In genomic region chr14:30132201-30132600, GRCh38 we compare ENCODE assay signal across 27 cellular contexts.
"Had no signal": no experiment of that assay in that cellular context is flagged by ENCODE, and none has a peak within 500 bp of the region (broad histone marks: within the 10 kb centered on the region; RNA-seq: fewer than 3 reads in every experiment).

No MANE protein-coding gene starts in this region.

- DNase-seq: dermis blood vessel endothelial cell; effector memory CD4-positive, alpha-beta T cell; foreskin keratinocyte; heart left ventricle; kidney glomerular epithelial cell; mesenchymal stem cell; mucosa of descending colon; naive thymus-derived CD4-positive, alpha-beta T cell; right cardiac atrium; sigmoid colon; spleen; stimulated activated CD4-positive, alpha-beta T cell treated with anti-CD3 and anti-CD28 coated beads, Interleukin-2, amount 100 ng/mL, for 48 hours; stimulated activated naive B cell treated with anti-CD40 and anti-IgM and Interleukin-4, amounts not matched to agents 10 μg/mL and 1 μg/mL and 100 μg/mL, for 72 hours; upper lobe of left lung had no signal

- FAIRE-seq: endothelial cell of umbilical vein, urothelium cell line had no signal

- H3K4me3 Mint-ChIP-seq: mesothelial cell of epicardium; naive thymus-derived CD4-positive, alpha-beta T cell; nephron; neural progenitor cell; stimulated activated naive B cell treated with anti-CD40 and anti-IgM and Interleukin-4, amounts not matched to agents 10 μg/mL and 1 μg/mL and 100 μg/mL, for 72 hours; stimulated activated naive CD8-positive, alpha-beta T cell treated with anti-CD3 and anti-CD28 coated beads, Interleukin-15, Interleukin-2, amounts not matched to agents 100 ng/mL and 50 ng/mL, for 24 hours had no signal

- H3K27ac ChIP-seq: coronary artery, esophagus muscularis mucosa, foreskin keratinocyte, gastroesophageal sphincter, heart left ventricle, hepatocyte, neural progenitor cell, prostate gland, sigmoid colon, spleen, thoracic aorta, tibial nerve, upper lobe of left lung had no signal

- H3K4me1 ChIP-seq: esophagus muscularis mucosa, foreskin keratinocyte, gastroesophageal sphincter, heart left ventricle, neural progenitor cell, prostate gland, sigmoid colon, spleen, tibial nerve, upper lobe of left lung had no signal

- H3K9ac ChIP-seq: neural progenitor cell had no signal

- H3K4me3 ChIP-seq: coronary artery, esophagus muscularis mucosa, gastroesophageal sphincter, heart left ventricle, hepatocyte, mucosa of descending colon, neural progenitor cell, prostate gland, sigmoid colon, spleen, thoracic aorta, tibial nerve, upper lobe of left lung had no signal

- H3K27me3 ChIP-seq: esophagus muscularis mucosa, foreskin keratinocyte, gastroesophageal sphincter, heart left ventricle, hepatocyte, neural progenitor cell, sigmoid colon, spleen, tibial nerve, upper lobe of left lung had no signal

- ATAC-seq: foreskin keratinocyte; gastroesophageal sphincter; heart left ventricle; mucosa of descending colon; naive thymus-derived CD4-positive, alpha-beta T cell; right cardiac atrium; stimulated activated naive B cell treated with anti-CD40 and anti-IgM and Interleukin-4, amounts not matched to agents 10 μg/mL and 1 μg/mL and 100 μg/mL, for 72 hours had no signal

- H3K27ac Mint-ChIP-seq: mesothelial cell of epicardium; naive thymus-derived CD4-positive, alpha-beta T cell; nephron; neural progenitor cell; stimulated activated naive B cell treated with anti-CD40 and anti-IgM and Interleukin-4, amounts not matched to agents 10 μg/mL and 1 μg/mL and 100 μg/mL, for 72 hours; stimulated activated naive CD8-positive, alpha-beta T cell treated with anti-CD3 and anti-CD28 coated beads, Interleukin-15, Interleukin-2, amounts not matched to agents 100 ng/mL and 50 ng/mL, for 24 hours had no signal

- H3K9me3 Mint-ChIP-seq: mesothelial cell of epicardium; nephron; neural progenitor cell; stimulated activated naive B cell treated with anti-CD40 and anti-IgM and Interleukin-4, amounts not matched to agents 10 μg/mL and 1 μg/mL and 100 μg/mL, for 72 hours had no signal

- H3K36me3 Mint-ChIP-seq: mesothelial cell of epicardium; naive thymus-derived CD4-positive, alpha-beta T cell; neural progenitor cell; stimulated activated naive B cell treated with anti-CD40 and anti-IgM and Interleukin-4, amounts not matched to agents 10 μg/mL and 1 μg/mL and 100 μg/mL, for 72 hours had no signal

- H3K27me3 Mint-ChIP-seq: naive thymus-derived CD4-positive, alpha-beta T cell; stimulated activated naive B cell treated with anti-CD40 and anti-IgM and Interleukin-4, amounts not matched to agents 10 μg/mL and 1 μg/mL and 100 μg/mL, for 72 hours; stimulated activated naive CD8-positive, alpha-beta T cell treated with anti-CD3 and anti-CD28 coated beads, Interleukin-15, Interleukin-2, amounts not matched to agents 100 ng/mL and 50 ng/mL, for 24 hours had no signal

- H3K36me3 ChIP-seq: esophagus muscularis mucosa, gastroesophageal sphincter, heart left ventricle, neural progenitor cell, prostate gland, sigmoid colon, spleen, thoracic aorta, tibial nerve, upper lobe of left lung had no signal

- H3K4me1 Mint-ChIP-seq: mesothelial cell of epicardium; naive thymus-derived CD4-positive, alpha-beta T cell; nephron; neural progenitor cell; stimulated activated naive B cell treated with anti-CD40 and anti-IgM and Interleukin-4, amounts not matched to agents 10 μg/mL and 1 μg/mL and 100 μg/mL, for 72 hours had no signal

- H3K9me3 ChIP-seq: esophagus muscularis mucosa, gastroesophageal sphincter, mucosa of descending colon, prostate gland, sigmoid colon, thoracic aorta, tibial nerve, upper lobe of left lung had no signal
